Comparison of ENCODE assay signal across 11 cellular contexts in the genomic region with DNA sequence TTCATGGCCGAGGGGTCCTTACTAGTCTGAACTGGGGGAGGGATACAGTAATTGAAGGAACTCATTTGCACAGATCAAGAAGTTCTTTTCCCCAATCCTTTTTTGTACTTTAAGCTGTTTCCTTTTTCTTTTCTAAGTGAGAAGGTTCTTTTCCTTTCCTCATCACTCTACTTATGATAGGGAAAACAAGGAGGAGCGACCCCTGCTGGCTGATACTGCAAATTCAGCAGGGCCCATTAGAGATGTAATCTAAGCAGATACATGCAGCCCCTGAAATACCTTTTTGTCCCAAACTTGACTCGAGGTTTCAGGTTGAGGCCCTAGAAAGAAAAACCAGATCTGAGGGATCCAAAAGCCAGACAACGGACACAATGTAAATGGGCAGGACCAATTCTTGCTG.
DNase-seq lines count a peak whose midpoint lies in the region; ATAC-seq, FAIRE-seq and TF ChIP-seq lines count a peak whose summit lies in the region.
"Had no signal": no experiment of that assay in that cellular context is flagged by ENCODE, and none has a peak within 500 bp of the region (broad histone marks: within the 10 kb centered on the region; RNA-seq: fewer than 3 reads in every experiment).

No MANE protein-coding gene starts in this region.

- H3K36me3 ChIP-seq in astrocyte (ENCODE audit: insufficient read depth, low read length), result no peaks in the 10 kb centered on the region

- H3K9ac ChIP-seq in astrocyte (ENCODE audit: low read length), result no peak overlapping the region

- H2AFZ ChIP-seq in astrocyte (ENCODE audit: low read depth, low read length), result no peak overlapping the region

- CTCF ChIA-PET in activated CD8-positive, alpha-beta T cell treated with anti-CD3 and anti-CD28 coated beads for 36 hours (lab: Charles Lee), result interaction anchor here (1.1 kb wide), 1 partner anchor 266 kb away, joined by 3 read pairs; no protein-coding TSS in a partner anchor
- CTCF ChIA-PET in activated CD8-positive, alpha-beta T cell treated with anti-CD3 and anti-CD28 coated beads, Interleukin-2, amount 10 ng/mL, durations not matched to agents 7 days and 5 days (lab: Charles Lee), result no interaction called here

- peaks cover 7% of the 10 kb centered on the region for H3K9me3 Mint-ChIP-seq in activated CD8-positive, alpha-beta T cell treated with anti-CD3 and anti-CD28 coated beads for 36 hours
- H3K9me3 Mint-ChIP-seq in activated CD8-positive, alpha-beta T cell treated with anti-CD3 and anti-CD28 coated beads, Interleukin-2, amount 10 ng/mL, durations not matched to agents 7 days and 5 days (ENCODE audit: insufficient read depth), result no peaks in the 10 kb centered on the region
- peaks cover 11% of the 10 kb centered on the region for H3K9me3 Mint-ChIP-seq in astrocyte (ENCODE audit: unreplicated experiment)

- no peaks in the 10 kb centered on the region for H3K4me1 ChIP-seq in astrocyte (ENCODE audit: insufficient read depth, low read length)

- H3K27ac ChIP-seq in astrocyte (ENCODE audit: low read depth, low read length), result no peak overlapping the region

- H3K4me1 Mint-ChIP-seq in activated CD8-positive, alpha-beta T cell treated with anti-CD3 and anti-CD28 coated beads for 36 hours (ENCODE audit: low read depth), result no peaks in the 10 kb centered on the region
- H3K4me1 Mint-ChIP-seq in activated CD8-positive, alpha-beta T cell treated with anti-CD3 and anti-CD28 coated beads, Interleukin-2, amount 10 ng/mL, durations not matched to agents 7 days and 5 days (ENCODE audit: low read depth), result no peaks in the 10 kb centered on the region
- H3K4me1 Mint-ChIP-seq in astrocyte (ENCODE audit: low read depth, unreplicated experiment), result no peaks in the 10 kb centered on the region
- H3K4me1 Mint-ChIP-seq: CD4-positive, CD25-positive, alpha-beta regulatory T cell had no signal

- POLR2A ChIA-PET in activated CD8-positive, alpha-beta T cell treated with anti-CD3 and anti-CD28 coated beads for 36 hours (lab: Charles Lee), result no interaction called here
- POLR2A ChIA-PET in activated CD8-positive, alpha-beta T cell treated with anti-CD3 and anti-CD28 coated beads, Interleukin-2, amount 10 ng/mL, durations not matched to agents 7 days and 5 days (lab: Charles Lee), result no interaction called here

- H3K4me2 ChIP-seq in astrocyte (ENCODE audit: low read length), result no peak overlapping the region

- TF ChIP-seq CTCF in activated CD8-positive, alpha-beta T cell treated with anti-CD3 and anti-CD28 coated beads for 36 hours (IDR thresholded peaks at IDR 0.05), result peak; percentile 37
- peak; percentile 28 for TF ChIP-seq CTCF in astrocyte (IDR thresholded peaks at IDR 0.05; ENCODE audit: insufficient read depth, low read depth, low read length)

- no peak for FAIRE-seq in astrocyte (lab: Jason Lieb, UNC)

- H3K27me3 Mint-ChIP-seq in activated CD8-positive, alpha-beta T cell treated with anti-CD3 and anti-CD28 coated beads for 36 hours, result no peaks in the 10 kb centered on the region
- no peaks in the 10 kb centered on the region for H3K27me3 Mint-ChIP-seq in activated CD8-positive, alpha-beta T cell treated with anti-CD3 and anti-CD28 coated beads, Interleukin-2, amount 10 ng/mL, durations not matched to agents 7 days and 5 days (ENCODE audit: low read depth)
- H3K27me3 Mint-ChIP-seq in astrocyte (ENCODE audit: low read depth, unreplicated experiment), result no peaks in the 10 kb centered on the region
- H3K27me3 Mint-ChIP-seq: CD4-positive, CD25-positive, alpha-beta regulatory T cell; dendritic cell treated with granulocyte-macrophage colony-stimulating factor and Interleukin-4, amounts not matched to agents 40 ng/mL and 50 ng/mL, for 4 days had no signal

- H3K4me3 ChIP-seq in astrocyte (ENCODE audit: insufficient read depth, low read depth, low read length), result no peak overlapping the region

- H3K9me3 ChIP-seq in astrocyte (ENCODE audit: insufficient read depth, low read depth, low read length), result peaks cover 2% of the 10 kb centered on the region

- H4K20me1 ChIP-seq in astrocyte (ENCODE audit: insufficient read depth, low read length), result no peaks in the 10 kb centered on the region

- no peak for ATAC-seq in activated CD8-positive, alpha-beta T cell treated with anti-CD3 and anti-CD28 coated beads for 36 hours
- ATAC-seq in activated CD8-positive, alpha-beta T cell treated with anti-CD3 and anti-CD28 coated beads, Interleukin-2, amount 10 ng/mL, durations not matched to agents 7 days and 5 days, result no peak
- peak; percentile 61 for ATAC-seq in HG03159 (IDR thresholded peaks at IDR 0.05; ENCODE audit: unreplicated experiment)

- peak; percentile 51 for DNase-seq in activated CD8-positive, alpha-beta T cell treated with anti-CD3 and anti-CD28 coated beads for 36 hours
- no peak for DNase-seq in activated CD8-positive, alpha-beta T cell treated with anti-CD3 and anti-CD28 coated beads, Interleukin-2, amount 10 ng/mL, durations not matched to agents 7 days and 5 days
- DNase-seq in astrocyte (ENCODE audit: low read depth) (no peak), non-pigmented ciliary epithelial cell (ENCODE audit: low read depth) (peak; percentile 1), hypothalamus (lab: John Stamatoyannopoulos, UW) (no peak), SW480 (ENCODE audit: low spot score) (no peak)
- no peak for DNase-seq in stimulated activated naive CD4-positive, alpha-beta T cell (lab: John Stamatoyannopoulos, UW)
- DNase-seq: NCI-H774 had no signal

- H3K27ac Mint-ChIP-seq in activated CD8-positive, alpha-beta T cell treated with anti-CD3 and anti-CD28 coated beads for 36 hours, result no peak overlapping the region
- no peak overlapping the region for H3K27ac Mint-ChIP-seq in activated CD8-positive, alpha-beta T cell treated with anti-CD3 and anti-CD28 coated beads, Interleukin-2, amount 10 ng/mL, durations not matched to agents 7 days and 5 days
- H3K27ac Mint-ChIP-seq in astrocyte (ENCODE audit: unreplicated experiment), result no peak overlapping the region
- H3K27ac Mint-ChIP-seq: CD4-positive, CD25-positive, alpha-beta regulatory T cell; dendritic cell treated with granulocyte-macrophage colony-stimulating factor and Interleukin-4, amounts not matched to agents 40 ng/mL and 50 ng/mL, for 4 days had no signal

- intact Hi-C loops in activated CD8-positive, alpha-beta T cell treated with anti-CD3 and anti-CD28 coated beads for 36 hours (cut with micrococcal nuclease), result no loop called here

- H3K36me3 Mint-ChIP-seq in activated CD8-positive, alpha-beta T cell treated with anti-CD3 and anti-CD28 coated beads for 36 hours (ENCODE audit: low read depth), result no peaks in the 10 kb centered on the region
- no peaks in the 10 kb centered on the region for H3K36me3 Mint-ChIP-seq in activated CD8-positive, alpha-beta T cell treated with anti-CD3 and anti-CD28 coated beads, Interleukin-2, amount 10 ng/mL, durations not matched to agents 7 days and 5 days (ENCODE audit: low read depth)
- peaks cover 4% of the 10 kb centered on the region for H3K36me3 Mint-ChIP-seq in astrocyte (ENCODE audit: low read depth, unreplicated experiment)
- H3K36me3 Mint-ChIP-seq: CD4-positive, CD25-positive, alpha-beta regulatory T cell had no signal

- H3K27me3 ChIP-seq in astrocyte (ENCODE audit: insufficient read depth, low read length), result no peaks in the 10 kb centered on the region

- H3K4me3 Mint-ChIP-seq in activated CD8-positive, alpha-beta T cell treated with anti-CD3 and anti-CD28 coated beads for 36 hours, result no peak overlapping the region
- H3K4me3 Mint-ChIP-seq in activated CD8-positive, alpha-beta T cell treated with anti-CD3 and anti-CD28 coated beads, Interleukin-2, amount 10 ng/mL, durations not matched to agents 7 days and 5 days, result no peak overlapping the region
- H3K4me3 Mint-ChIP-seq in astrocyte (ENCODE audit: unreplicated experiment), result no peak overlapping the region
- H3K4me3 Mint-ChIP-seq: CD4-positive, CD25-positive, alpha-beta regulatory T cell; dendritic cell treated with granulocyte-macrophage colony-stimulating factor and Interleukin-4, amounts not matched to agents 40 ng/mL and 50 ng/mL, for 4 days had no signal

- H3K79me2 ChIP-seq in astrocyte (ENCODE audit: insufficient read depth, low read length), result no peaks in the 10 kb centered on the region

Comparison
In these comparisons a context has a peak if more than half of its experiments do, and no peak if none do; other contexts are left out.
1. DNase-seq: peak in activated CD8-positive, alpha-beta T cell treated with anti-CD3 and anti-CD28 coated beads for 36 hours (single experiment) and non-pigmented ciliary epithelial cell (single experiment); none in activated CD8-positive, alpha-beta T cell treated with anti-CD3 and anti-CD28 coated beads, Interleukin-2, amount 10 ng/mL, durations not matched to agents 7 days and 5 days (single experiment), astrocyte (single experiment), hypothalamus (0 of 51), stimulated activated naive CD4-positive, alpha-beta T cell (0 of 6) and SW480 (single experiment).